In genomic region chr20:16596991-16597390, GRCh38 we compare ENCODE assay signal across 25 cellular contexts.
"Had no signal": no experiment of that assay in that cellular context is flagged by ENCODE, and none has a peak within 500 bp of the region (broad histone marks: within the 10 kb centered on the region; RNA-seq: fewer than 3 reads in every experiment).

No MANE protein-coding gene starts in this region.

- H3K27ac Mint-ChIP-seq: immature natural killer cell; memory B cell; naive B cell; natural killer cell; nephron progenitor cell; neural progenitor cell; progenitor cell of endocrine pancreas; stimulated activated effector memory CD8-positive, alpha-beta T cell treated with anti-CD3 and anti-CD28 coated beads, Interleukin-12 subunit alpha, Interleukin-12 subunit beta, amount 100 ng/mL, for 72 hours; stimulated activated naive CD8-positive, alpha-beta T cell treated with anti-CD3 and anti-CD28 coated beads, Interleukin-15, amount 100 ng/mL, for 72 hours had no signal

- H3K9me3 Mint-ChIP-seq: memory B cell; naive B cell; natural killer cell; nephron progenitor cell; neural progenitor cell; stimulated activated effector memory CD8-positive, alpha-beta T cell treated with anti-CD3 and anti-CD28 coated beads, Interleukin-12 subunit alpha, Interleukin-12 subunit beta, amount 100 ng/mL, for 72 hours; stimulated activated naive CD8-positive, alpha-beta T cell treated with anti-CD3 and anti-CD28 coated beads, Interleukin-15, amount 100 ng/mL, for 72 hours had no signal

- H3K4me1 Mint-ChIP-seq: immature natural killer cell; memory B cell; naive B cell; natural killer cell; nephron progenitor cell; neural progenitor cell; stimulated activated effector memory CD8-positive, alpha-beta T cell treated with anti-CD3 and anti-CD28 coated beads, Interleukin-12 subunit alpha, Interleukin-12 subunit beta, amount 100 ng/mL, for 72 hours had no signal

- H3K36me3 Mint-ChIP-seq: immature natural killer cell; memory B cell; naive B cell; natural killer cell; neural progenitor cell; stimulated activated effector memory CD8-positive, alpha-beta T cell treated with anti-CD3 and anti-CD28 coated beads, Interleukin-12 subunit alpha, Interleukin-12 subunit beta, amount 100 ng/mL, for 72 hours had no signal

- H3K4me3 Mint-ChIP-seq: immature natural killer cell; memory B cell; naive B cell; natural killer cell; nephron progenitor cell; neural progenitor cell; stimulated activated effector memory CD8-positive, alpha-beta T cell treated with anti-CD3 and anti-CD28 coated beads, Interleukin-12 subunit alpha, Interleukin-12 subunit beta, amount 100 ng/mL, for 72 hours; stimulated activated naive CD8-positive, alpha-beta T cell treated with anti-CD3 and anti-CD28 coated beads, Interleukin-15, amount 100 ng/mL, for 72 hours had no signal

- ATAC-seq: heart left ventricle; left lung; natural killer cell; sciatic nerve; stimulated activated effector memory CD8-positive, alpha-beta T cell treated with anti-CD3 and anti-CD28 coated beads, Interleukin-12 subunit alpha, Interleukin-12 subunit beta, amount 100 ng/mL, for 72 hours; stimulated activated naive CD8-positive, alpha-beta T cell treated with anti-CD3 and anti-CD28 coated beads, Interleukin-15, amount 100 ng/mL, for 72 hours had no signal

- DNase-seq: heart left ventricle; hypothalamus; immature natural killer cell; kidney; left colon; left lung; naive B cell; natural killer cell; nephron progenitor cell; occipital lobe; stimulated activated CD4-positive, alpha-beta T cell treated with anti-CD3 and anti-CD28 coated beads, Interleukin-12 subunit alpha, Interleukin-12 subunit beta, amount 100 ng/mL, for 4 hours; stimulated activated CD4-positive, alpha-beta T cell treated with anti-CD3 and anti-CD28 coated beads, Interleukin-15, amount 100 ng/mL, for 24 hours; stimulated activated CD4-positive, alpha-beta T cell treated with anti-CD3 and anti-CD28 coated beads, Interleukin-2, amount 100 ng/mL, for 24 hours; stimulated activated CD4-positive, alpha-beta T cell treated with anti-CD3 and anti-CD28 coated beads, Interleukin-4, amount 100 ng/mL, for 24 hours; stimulated activated naive CD4-positive, alpha-beta T cell; stimulated activated naive CD8-positive, alpha-beta T cell treated with anti-CD3 and anti-CD28 coated beads, Interleukin-15, amount 100 ng/mL, for 72 hours; testis; thyroid gland; transverse colon; upper lobe of left lung had no signal
